In the genomic region with DNA sequence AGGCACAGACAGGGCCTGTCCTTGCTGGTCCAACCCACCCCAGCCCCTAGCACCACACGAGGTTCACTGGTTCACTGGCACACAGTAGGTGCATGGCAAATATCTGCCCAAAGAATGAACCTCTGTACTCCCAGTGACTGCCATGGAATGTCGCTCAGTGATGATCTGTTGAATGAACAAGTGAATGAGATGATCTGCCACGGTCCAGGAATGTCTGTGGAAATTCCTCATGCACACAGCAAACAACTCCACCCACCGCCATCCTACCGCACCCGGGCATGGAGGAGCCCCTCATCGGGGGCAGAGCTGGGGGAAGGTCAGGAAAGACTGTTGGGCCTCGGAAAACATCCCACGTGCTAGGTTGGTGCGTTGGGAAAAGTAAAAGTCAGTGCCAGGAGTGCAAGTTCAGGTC, we compare ENCODE assay signal across 9 cellular contexts. TPM values are rescaled to one million over a fixed set of nuclear protein-coding genes. Genes with fewer than 3 reads are reported as not detected.
A peak's percentile ranks its signal among the peaks of the same experiment; 100 is the strongest.
DNase-seq lines count a peak whose midpoint lies in the region; ATAC-seq and TF ChIP-seq lines count a peak whose summit lies in the region.
"Had no signal": no experiment of that assay in that cellular context is flagged by ENCODE, and none has a peak within 500 bp of the region (broad histone marks: within the 10 kb centered on the region; RNA-seq: fewer than 3 reads in every experiment).

No MANE protein-coding gene starts in this region.

- WGBS in adrenal gland, 4 donors: 23 to 31% (median 25%) methylated on average over 8 to 10 of the region's 10 CpGs

- TF ChIP-seq CTCF in adrenal gland (IDR thresholded peaks at IDR 0.05): no peak

- peak overlapping the region in 2 of 4 donors; percentile 56 to 78 for H3K4me3 ChIP-seq in adrenal gland
- H3K4me3 ChIP-seq in subcutaneous abdominal adipose tissue (ENCODE audit: low read depth in 1 of 5, low read length in 5 of 5): peak overlapping the region; percentile 90 to 99 (median 97)

- H3K9ac ChIP-seq in subcutaneous abdominal adipose tissue (ENCODE audit: low read length in 5 of 5): peak overlapping the region; percentile 85 to 98 (median 90)

- H3K9me3 ChIP-seq in adrenal gland (replicated peaks in 1 of 3) (no peaks in the 10 kb centered on the region), subcutaneous abdominal adipose tissue (ENCODE audit: control insufficient read depth in 5 of 5, low read length in 5 of 5) (no peaks in the 10 kb centered on the region)

- H3K27me3 ChIP-seq in adrenal gland: no peaks in the 10 kb centered on the region
- H3K27me3 ChIP-seq in subcutaneous abdominal adipose tissue (ENCODE audit: control insufficient read depth in 5 of 5, insufficient read depth in 4 of 5, low read length in 5 of 5): no peaks in the 10 kb centered on the region

- intact Hi-C loops in adrenal gland (cut with DNase I): no loop called here

- H3K27ac ChIP-seq in adrenal gland (peak overlapping the region; percentile 37 to 98 (median 95)), subcutaneous abdominal adipose tissue (ENCODE audit: low read depth, low read length) (peak overlapping the region; percentile 100)
- H3K27ac ChIP-seq: 22Rv1 had no signal

- ATAC-seq in HG03139 (IDR thresholded peaks at IDR 0.05; ENCODE audit: unreplicated experiment): no peak

- TF ChIP-seq POLR2A in adrenal gland (IDR thresholded peaks at IDR 0.05): no peak

- DNase-seq in NCI-H82 (lab: John Stamatoyannopoulos, UW) (peak; percentile 28), NCI-H82 treated with DMSO at 0.1 percent for 48 hours (lab: John Stamatoyannopoulos, UW; ENCODE audit: unreplicated experiment) (no peak), adrenal gland (no peak), kidney glomerular epithelial cell (lab: John Stamatoyannopoulos, UW) (peak; percentile 64), DMS53 treated with DMSO at 0.1 percent for 48 hours (lab: John Stamatoyannopoulos, UW; ENCODE audit: unreplicated experiment) (no peak), NCI-H345 (lab: John Stamatoyannopoulos, UW) (no peak)

- H3K4me1 ChIP-seq in adrenal gland (replicated peaks in 1 of 2) (peaks cover 77 to 83% of the 10 kb centered on the region in 2 donors), subcutaneous abdominal adipose tissue (ENCODE audit: control insufficient read depth in 5 of 5, insufficient read depth in 5 of 5, low read length in 5 of 5) (peaks cover 30 to 92% (median 86%) of the 10 kb centered on the region in 5 donors)

- H3K36me3 ChIP-seq in adrenal gland (replicated peaks in 1 of 2) (no peaks in the 10 kb centered on the region), subcutaneous abdominal adipose tissue (ENCODE audit: control insufficient read depth in 5 of 5, insufficient read depth in 5 of 5, low read length in 5 of 5) (peaks cover 0 to 11% (median 0%) of the 10 kb centered on the region in 5 donors)

RNA-seq across cellular contexts. Expression of a gene that starts 1.7 kb away (rescaled TPM):
- 100 to 1,000 TPM; 232 to 558 (median 316) TPM for total RNA-seq in adrenal gland
- polyA plus RNA-seq in adrenal gland: 100 to 1,000 TPM in 2 of 3 donors, 10 to 100 TPM in 1; 38.7 to 394 (median 156) TPM

RNA-seq across cellular contexts. Expression of a gene that starts 41.4 kb away (rescaled TPM):
- total RNA-seq in adrenal gland: 1 to 10 TPM in 2 of 8 donors, under 1 TPM in 1, not detected in 5; 0.84 to 7.0 (median 6.7) TPM
- under 1 TPM in 2 of 3 donors, not detected in 1; 0.80 to 0.84 TPM for polyA plus RNA-seq in adrenal gland

Comparison
In these comparisons a context has a peak if more than half of its experiments do, and no peak if none do; other contexts are left out.
1. DNase-seq: peak in NCI-H82 (single experiment) and kidney glomerular epithelial cell (single experiment); none in NCI-H82 treated with DMSO at 0.1 percent for 48 hours (single experiment), adrenal gland (0 of 7), DMS53 treated with DMSO at 0.1 percent for 48 hours (single experiment) and NCI-H345 (single experiment).